ENCODE assay signal across 27 cellular contexts in the genomic region with DNA sequence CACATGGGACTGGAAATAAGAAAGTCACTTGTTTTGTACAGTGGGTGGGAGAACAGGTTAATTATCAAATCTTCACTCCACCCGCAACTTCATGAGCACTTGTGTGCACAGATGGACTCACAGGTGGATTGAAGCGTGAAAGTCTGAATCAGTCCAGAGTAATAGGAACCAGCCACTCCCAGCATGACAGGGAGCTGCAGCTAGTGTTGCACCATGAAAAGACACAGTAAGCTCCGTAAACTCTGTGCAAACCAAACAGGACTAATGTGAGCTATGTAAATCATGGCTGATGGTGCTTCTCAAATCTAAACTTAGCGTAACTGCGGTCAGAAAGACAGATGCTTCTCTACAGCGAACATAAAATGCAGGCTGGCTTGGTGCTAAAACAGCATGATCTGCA.
DNase-seq lines count a peak whose midpoint lies in the region; ATAC-seq and TF ChIP-seq lines count a peak whose summit lies in the region.
"Had no signal": no experiment of that assay in that cellular context is flagged by ENCODE, and none has a peak within 500 bp of the region (broad histone marks: within the 10 kb centered on the region; RNA-seq: fewer than 3 reads in every experiment).

No MANE protein-coding gene starts in this region.

- H3K4me3 Mint-ChIP-seq in neural progenitor cell (no peak overlapping the region), GM23338 (no peak overlapping the region)
- H3K4me3 Mint-ChIP-seq: activated naive CD8-positive, alpha-beta T cell; CD8-positive, alpha-beta memory T cell; central memory CD8-positive, alpha-beta T cell had no signal

- H3K27ac ChIP-seq in neural progenitor cell: no peak overlapping the region
- no peak overlapping the region for H3K27ac ChIP-seq in GM23338 (ENCODE audit: low read depth)
- H3K27ac ChIP-seq: dorsolateral prefrontal cortex, HL-60, psoas muscle had no signal

- H3K9me3 Mint-ChIP-seq in neural progenitor cell (peaks cover 3% of the 10 kb centered on the region), GM23338 (peaks cover 3% of the 10 kb centered on the region; the same call in 1 of the 3 replicates)
- H3K9me3 Mint-ChIP-seq: activated T-helper 2 cell treated with anti-CD3 and anti-CD28 coated beads, Interferon-gamma antibody, Interleukin-2, Interleukin-4, amounts not matched to agents 10 μg/mL and 5 μg/mL and 100 μg/mL, durations not matched to agents 14 hours and 24 hours and 36 hours had no signal

- H3K4me3 ChIP-seq in choroid plexus epithelial cell (ENCODE audit: low read depth, low read length) (no peak overlapping the region), neural progenitor cell (no peak overlapping the region), GM23338 (no peak overlapping the region), HAP-1 (no peak overlapping the region)
- H3K4me3 ChIP-seq: dorsolateral prefrontal cortex, GM12878, psoas muscle had no signal

- H3K79me2 ChIP-seq in neural progenitor cell (ENCODE audit: low read depth): no peaks in the 10 kb centered on the region
- H3K79me2 ChIP-seq in GM23338 (replicated peaks; ENCODE audit: insufficient read depth): no peaks in the 10 kb centered on the region

- no peaks in the 10 kb centered on the region for H3K9me3 ChIP-seq in neural progenitor cell (ENCODE audit: low read depth)
- H3K9me3 ChIP-seq in HAP-1: no peaks in the 10 kb centered on the region
- H3K9me3 ChIP-seq: psoas muscle had no signal

- H3K36me3 ChIP-seq in neural progenitor cell: no peaks in the 10 kb centered on the region
- no peaks in the 10 kb centered on the region for H3K36me3 ChIP-seq in GM23338 (ENCODE audit: insufficient read depth)
- no peaks in the 10 kb centered on the region for H3K36me3 ChIP-seq in HAP-1 (replicated peaks)

- H3K27me3 Mint-ChIP-seq in neural progenitor cell (ENCODE audit: insufficient read depth, low read depth): peaks cover 2% of the 10 kb centered on the region
- H3K27me3 Mint-ChIP-seq in GM23338 (ENCODE audit: insufficient read depth, low read depth, poor library complexity): no peaks in the 10 kb centered on the region

- TF ChIP-seq CTCF in choroid plexus epithelial cell (conservative IDR thresholded peaks at IDR 0.05; ENCODE audit: low read depth, low read length) (no peak), neural progenitor cell (IDR thresholded peaks at IDR 0.05) (no peak), GM23338 (conservative IDR thresholded peaks at IDR 0.05; ENCODE audit: low read depth in 2 of 2) (no peak)

- no peak overlapping the region for H2AFZ ChIP-seq in neural progenitor cell (replicated peaks)
- H2AFZ ChIP-seq in GM23338: no peak overlapping the region

- H3K36me3 Mint-ChIP-seq in neural progenitor cell: no peaks in the 10 kb centered on the region
- no peaks in the 10 kb centered on the region for H3K36me3 Mint-ChIP-seq in GM23338 (ENCODE audit: low read depth)
- H3K36me3 Mint-ChIP-seq: activated naive CD8-positive, alpha-beta T cell; CD8-positive, alpha-beta memory T cell had no signal

- no peaks in the 10 kb centered on the region for H3K9me2 ChIP-seq in GM23338 (ENCODE audit: insufficient read depth)

- H3K27me3 ChIP-seq in neural progenitor cell: no peaks in the 10 kb centered on the region
- H3K27me3 ChIP-seq in GM23338 (ENCODE audit: insufficient read depth): no peaks in the 10 kb centered on the region
- H3K27me3 ChIP-seq in HAP-1 (ENCODE audit: low read depth): 0 out of 2 replicates have a peak, but pooled peaks cover 3% of the 10 kb centered on the region

- no peaks in the 10 kb centered on the region for H4K20me1 ChIP-seq in neural progenitor cell (ENCODE audit: low read depth)
- H4K20me1 ChIP-seq in GM23338 (replicated peaks; ENCODE audit: insufficient read depth): no peaks in the 10 kb centered on the region

- H3K4me2 ChIP-seq in neural progenitor cell: no peak overlapping the region
- H3K4me2 ChIP-seq in GM23338: no peak overlapping the region

- H3K9ac ChIP-seq in neural progenitor cell: no peak overlapping the region

- H3K4me1 ChIP-seq in neural progenitor cell: peaks cover 19% of the 10 kb centered on the region
- no peaks in the 10 kb centered on the region for H3K4me1 ChIP-seq in GM23338 (ENCODE audit: insufficient read depth)
- no peaks in the 10 kb centered on the region for H3K4me1 ChIP-seq in HAP-1
- H3K4me1 ChIP-seq: psoas muscle had no signal

- ATAC-seq in GM23338: no peak
- ATAC-seq: GM12878, HCT116, left lobe of liver, psoas muscle had no signal

- H3K27ac Mint-ChIP-seq in neural progenitor cell (peak overlapping the region; percentile 19), GM23338 (no peak overlapping the region)
- H3K27ac Mint-ChIP-seq: activated naive CD8-positive, alpha-beta T cell; activated T-helper 2 cell treated with anti-CD3 and anti-CD28 coated beads, Interferon-gamma antibody, Interleukin-2, Interleukin-4, amounts not matched to agents 10 μg/mL and 5 μg/mL and 100 μg/mL, durations not matched to agents 14 hours and 24 hours and 36 hours had no signal

- H3K4me1 Mint-ChIP-seq in neural progenitor cell: peaks cover 22% of the 10 kb centered on the region
- H3K4me1 Mint-ChIP-seq in GM23338: no peaks in the 10 kb centered on the region
- H3K4me1 Mint-ChIP-seq: CD8-positive, alpha-beta memory T cell; central memory CD8-positive, alpha-beta T cell had no signal

- in situ Hi-C loops in HAP-1 (cut with MboI; ENCODE audit: low sequenced_read_pairs): no loop called here

- DNase-seq in DMS79 treated with DMSO at 0.1 percent for 48 hours (lab: John Stamatoyannopoulos, UW) (peak; percentile 15), DMS79 (lab: John Stamatoyannopoulos, UW) (no peak), NCI-H2107 (lab: John Stamatoyannopoulos, UW) (peak; percentile 54), choroid plexus epithelial cell (ENCODE audit: low read depth) (peak; percentile 35), neural progenitor cell (ENCODE audit: low spot score) (peak; percentile 7), GM23338 (ENCODE audit: low spot score) (no peak), HAP-1 (ENCODE audit: low spot score in 2 of 2) (no peak)
- no peak for DNase-seq in stimulated activated CD4-positive, alpha-beta T cell treated with anti-CD3 and anti-CD28 coated beads, Interleukin-12 subunit alpha, Interleukin-12 subunit beta, amount 100 ng/mL, for 4 hours
- DNase-seq: aorta; CD8-positive, alpha-beta memory T cell; DND-41; dorsolateral prefrontal cortex; Kasumi-1; mesenchymal stem cell; MV-4-11; NCI-H2029 treated with DMSO at 0.1 percent for 48 hours; NCI-H82; nucleus accumbens; psoas muscle; T1000 had no signal

- H3F3A ChIP-seq in neural progenitor cell (ENCODE audit: low read depth) (no peaks in the 10 kb centered on the region), GM23338 (replicated peaks; ENCODE audit: low read depth) (no peaks in the 10 kb centered on the region)

TF ChIP-seq in GM23338, 12 proteins besides CTCF, POLR2A, EP300 and RAD21 (continues in another document):
- no peak for TF ChIP-seq EZH2 (IDR thresholded peaks at IDR 0.05; ENCODE audit: low read depth, unreplicated experiment)
- TF ChIP-seq JUNB (IDR thresholded peaks at IDR 0.05; ENCODE audit: unreplicated experiment): no peak
- no peak for TF ChIP-seq ZNF114 (CRISPR knock-in tag; IDR thresholded peaks at IDR 0.05)
- TF ChIP-seq, protein P1, sequence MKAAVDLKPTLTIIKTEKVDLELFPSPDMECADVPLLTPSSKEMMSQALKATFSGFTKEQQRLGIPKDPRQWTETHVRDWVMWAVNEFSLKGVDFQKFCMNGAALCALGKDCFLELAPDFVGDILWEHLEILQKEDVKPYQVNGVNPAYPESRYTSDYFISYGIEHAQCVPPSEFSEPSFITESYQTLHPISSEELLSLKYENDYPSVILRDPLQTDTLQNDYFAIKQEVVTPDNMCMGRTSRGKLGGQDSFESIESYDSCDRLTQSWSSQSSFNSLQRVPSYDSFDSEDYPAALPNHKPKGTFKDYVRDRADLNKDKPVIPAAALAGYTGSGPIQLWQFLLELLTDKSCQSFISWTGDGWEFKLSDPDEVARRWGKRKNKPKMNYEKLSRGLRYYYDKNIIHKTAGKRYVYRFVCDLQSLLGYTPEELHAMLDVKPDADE (IDR thresholded peaks at IDR 0.05): no peak
- no peak for TF ChIP-seq STAT1 (IDR thresholded peaks at IDR 0.05; ENCODE audit: unreplicated experiment)
- no peak for TF ChIP-seq EZH2phosphoT487 (IDR thresholded peaks at IDR 0.05; ENCODE audit: unreplicated experiment)
- TF ChIP-seq NANOG (IDR thresholded peaks at IDR 0.05; ENCODE audit: borderline replicate concordance): no peak

Comparison
In these comparisons a context has a peak if more than half of its experiments do, and no peak if none do; other contexts are left out.
1. DNase-seq: peak in DMS79 treated with DMSO at 0.1 percent for 48 hours (single experiment), NCI-H2107 (single experiment), choroid plexus epithelial cell (single experiment) and neural progenitor cell (single experiment); none in DMS79 (single experiment), stimulated activated CD4-positive, alpha-beta T cell treated with anti-CD3 and anti-CD28 coated beads, Interleukin-12 subunit alpha, Interleukin-12 subunit beta, amount 100 ng/mL, for 4 hours (single experiment), GM23338 (single experiment) and HAP-1 (0 of 2).